In genomic region chr10:77555591-77556212, GRCh38 we compare ENCODE assay signal across 13 cellular contexts.
DNase-seq lines count a peak whose midpoint lies in the region; ATAC-seq and TF ChIP-seq lines count a peak whose summit lies in the region.
"Had no signal": no experiment of that assay in that cellular context is flagged by ENCODE, and none has a peak within 500 bp of the region (broad histone marks: within the 10 kb centered on the region; RNA-seq: fewer than 3 reads in every experiment).

No MANE protein-coding gene starts in this region.

- no peaks in the 10 kb centered on the region for H3K36me3 Mint-ChIP-seq in activated CD4-positive, alpha-beta T cell treated with anti-CD3 and anti-CD28 coated beads, Interleukin-2, amount 10 ng/mL, durations not matched to agents 24 days and 14 days (ENCODE audit: low read depth)
- H3K36me3 Mint-ChIP-seq: type B pancreatic cell had no signal

- H3K27ac ChIP-seq in ascending aorta: peak overlapping the region; percentile 87 to 93
- H3K27ac ChIP-seq: cardiac muscle cell had no signal

- H3K36me3 ChIP-seq in ascending aorta: no peaks in the 10 kb centered on the region
- H3K36me3 ChIP-seq: cardiac muscle cell had no signal

- no peak overlapping the region for H3K4me3 Mint-ChIP-seq in activated CD4-positive, alpha-beta T cell treated with anti-CD3 and anti-CD28 coated beads, Interleukin-2, amount 10 ng/mL, durations not matched to agents 24 days and 14 days
- H3K4me3 Mint-ChIP-seq: B cell, type B pancreatic cell had no signal

- intact Hi-C loops in ascending aorta (cut with DNase I) (loop anchor here (2.0 kb wide), 1 partner anchor 19 kb away; no protein-coding TSS in a partner anchor), left ventricle myocardium superior (cut with micrococcal nuclease) (no loop called here)
- intact Hi-C loops in activated CD4-positive, alpha-beta T cell treated with anti-CD3 and anti-CD28 coated beads, Interleukin-2, amount 10 ng/mL, durations not matched to agents 24 days and 14 days (cut with micrococcal nuclease): no loop called here

- DNase-seq in EH (ENCODE audit: low read depth) (peak; percentile 72), ascending aorta (ENCODE audit: low spot score in 2 of 2) (no peak), left ventricle myocardium superior (no peak), renal cortical epithelial cell (ENCODE audit: low read depth) (peak; percentile 28), NCI-H2171 treated with DMSO at 0.1 percent for 48 hours (lab: John Stamatoyannopoulos, UW) (no peak)
- DNase-seq in activated CD4-positive, alpha-beta T cell treated with anti-CD3 and anti-CD28 coated beads, Interleukin-2, amount 10 ng/mL, durations not matched to agents 24 days and 14 days: no peak
- DNase-seq: left cardiac atrium, posterior cingulate gyrus had no signal

- H3K4me1 Mint-ChIP-seq in activated CD4-positive, alpha-beta T cell treated with anti-CD3 and anti-CD28 coated beads, Interleukin-2, amount 10 ng/mL, durations not matched to agents 24 days and 14 days: peaks cover 2% of the 10 kb centered on the region
- H3K4me1 Mint-ChIP-seq: B cell had no signal

- peaks cover 24 to 73% of the 10 kb centered on the region in 2 donors for H3K4me1 ChIP-seq in ascending aorta

- no peaks in the 10 kb centered on the region for H3K27me3 ChIP-seq in ascending aorta
- H3K27me3 ChIP-seq: cardiac muscle cell had no signal

- no peaks in the 10 kb centered on the region for H3K9me3 ChIP-seq in ascending aorta

- TF ChIP-seq CTCF in ascending aorta (IDR thresholded peaks at IDR 0.05): no peak

- no peaks in the 10 kb centered on the region for H3K27me3 Mint-ChIP-seq in activated CD4-positive, alpha-beta T cell treated with anti-CD3 and anti-CD28 coated beads, Interleukin-2, amount 10 ng/mL, durations not matched to agents 24 days and 14 days
- H3K27me3 Mint-ChIP-seq: B cell, type B pancreatic cell had no signal

- no peaks in the 10 kb centered on the region for H3K9me3 Mint-ChIP-seq in activated CD4-positive, alpha-beta T cell treated with anti-CD3 and anti-CD28 coated beads, Interleukin-2, amount 10 ng/mL, durations not matched to agents 24 days and 14 days
- H3K9me3 Mint-ChIP-seq: type B pancreatic cell had no signal

- no peak overlapping the region for H3K27ac Mint-ChIP-seq in activated CD4-positive, alpha-beta T cell treated with anti-CD3 and anti-CD28 coated beads, Interleukin-2, amount 10 ng/mL, durations not matched to agents 24 days and 14 days
- H3K27ac Mint-ChIP-seq: B cell, type B pancreatic cell had no signal

- ATAC-seq in left ventricle myocardium superior: peak; percentile 66
- no peak for ATAC-seq in HG02884 (IDR thresholded peaks at IDR 0.05; ENCODE audit: unreplicated experiment)
- ATAC-seq in HG03342 (IDR thresholded peaks at IDR 0.05; ENCODE audit: unreplicated experiment): no peak

- no peak overlapping the region for H3K4me3 ChIP-seq in ascending aorta
- H3K4me3 ChIP-seq: cardiac muscle cell had no signal

Comparison
In these comparisons a context has a peak if more than half of its experiments do, and no peak if none do; other contexts are left out.
1. DNase-seq: peak in EH (single experiment) and renal cortical epithelial cell (single experiment); none in ascending aorta (0 of 2), left ventricle myocardium superior (single experiment), NCI-H2171 treated with DMSO at 0.1 percent for 48 hours (single experiment) and activated CD4-positive, alpha-beta T cell treated with anti-CD3 and anti-CD28 coated beads, Interleukin-2, amount 10 ng/mL, durations not matched to agents 24 days and 14 days (single experiment).